26 cellular contexts compared by ENCODE assay signal in genomic region chr11:12261551-12261950, GRCh38.
"Had no signal": no experiment of that assay in that cellular context is flagged by ENCODE, and none has a peak within 500 bp of the region (broad histone marks: within the 10 kb centered on the region; RNA-seq: fewer than 3 reads in every experiment).

No MANE protein-coding gene starts in this region.

- H3K9me3 Mint-ChIP-seq: activated T-cell treated with anti-CD3 and anti-CD28 coated beads, Interleukin-2, amount 50 U/mL, for 72 hours; effector memory CD8-positive, alpha-beta T cell; natural killer cell; stimulated activated memory B cell treated with anti-CD40 and anti-IgM and Interleukin-4, amounts not matched to agents 10 μg/mL and 1 μg/mL and 100 μg/mL, for 72 hours; stimulated activated naive CD8-positive, alpha-beta T cell treated with anti-CD3 and anti-CD28 coated beads, Interleukin-15, amount 100 ng/mL, for 72 hours had no signal

- H3K27me3 Mint-ChIP-seq: activated CD4-positive, alpha-beta T cell treated with anti-CD3 and anti-CD28 coated beads for 36 hours; activated naive CD8-positive, alpha-beta T cell; effector memory CD8-positive, alpha-beta T cell; stimulated activated memory B cell treated with anti-CD40 and anti-IgM and Interleukin-4, amounts not matched to agents 10 μg/mL and 1 μg/mL and 100 μg/mL, for 72 hours; stimulated activated naive CD8-positive, alpha-beta T cell treated with anti-CD3 and anti-CD28 coated beads, Interleukin-15, amount 100 ng/mL, for 72 hours had no signal

- H3K36me3 Mint-ChIP-seq: activated naive CD8-positive, alpha-beta T cell; natural killer cell; stimulated activated memory B cell treated with anti-CD40 and anti-IgM and Interleukin-4, amounts not matched to agents 10 μg/mL and 1 μg/mL and 100 μg/mL, for 72 hours had no signal

- H3K4me1 Mint-ChIP-seq: activated CD4-positive, alpha-beta T cell treated with anti-CD3 and anti-CD28 coated beads for 36 hours; natural killer cell; stimulated activated memory B cell treated with anti-CD40 and anti-IgM and Interleukin-4, amounts not matched to agents 10 μg/mL and 1 μg/mL and 100 μg/mL, for 72 hours; stimulated activated naive CD8-positive, alpha-beta T cell treated with anti-CD3 and anti-CD28 coated beads, Interleukin-15, amount 100 ng/mL, for 72 hours had no signal

- H3K9me3 ChIP-seq: gastroesophageal sphincter, lower lobe of right lung, sigmoid colon, thyroid gland, upper lobe of right lung had no signal

- H3K4me1 ChIP-seq: gastroesophageal sphincter, lower lobe of right lung, sigmoid colon had no signal

- H3K4me3 ChIP-seq: gastroesophageal sphincter, lower lobe of right lung, sigmoid colon, thyroid gland, upper lobe of right lung had no signal

- H3K27ac ChIP-seq: brain microvascular endothelial cell, lower lobe of right lung, sigmoid colon, upper lobe of right lung had no signal

- ATAC-seq: activated CD4-positive, alpha-beta T cell treated with anti-CD3 and anti-CD28 coated beads for 36 hours; activated CD8-positive, alpha-beta T cell treated with anti-CD3 and anti-CD28 coated beads, Interleukin-2, amount 10 ng/mL, durations not matched to agents 7 days and 5 days; activated T-cell treated with anti-CD3 and anti-CD28 coated beads, Interleukin-2, amount 50 U/mL, for 72 hours; effector memory CD8-positive, alpha-beta T cell; gastroesophageal sphincter; left lobe of liver; lower lobe of right lung; natural killer cell; stimulated activated memory B cell treated with anti-CD40 and anti-IgM and Interleukin-4, amounts not matched to agents 10 μg/mL and 1 μg/mL and 100 μg/mL, for 72 hours; stimulated activated naive CD8-positive, alpha-beta T cell treated with anti-CD3 and anti-CD28 coated beads, Interleukin-15, amount 100 ng/mL, for 72 hours; upper lobe of right lung had no signal

- H3K27me3 ChIP-seq: brain microvascular endothelial cell, gastroesophageal sphincter, sigmoid colon, thyroid gland, upper lobe of right lung had no signal

- H3K4me3 Mint-ChIP-seq: activated CD4-positive, alpha-beta T cell treated with anti-CD3 and anti-CD28 coated beads for 36 hours; activated CD8-positive, alpha-beta T cell treated with anti-CD3 and anti-CD28 coated beads, Interleukin-2, amount 10 ng/mL, durations not matched to agents 7 days and 5 days; activated naive CD8-positive, alpha-beta T cell; activated T-cell treated with anti-CD3 and anti-CD28 coated beads, Interleukin-2, amount 50 U/mL, for 72 hours; effector memory CD8-positive, alpha-beta T cell; natural killer cell; stimulated activated memory B cell treated with anti-CD40 and anti-IgM and Interleukin-4, amounts not matched to agents 10 μg/mL and 1 μg/mL and 100 μg/mL, for 72 hours; stimulated activated naive CD8-positive, alpha-beta T cell treated with anti-CD3 and anti-CD28 coated beads, Interleukin-15, amount 100 ng/mL, for 72 hours had no signal

- DNase-seq: activated CD4-positive, alpha-beta T cell treated with anti-CD3 and anti-CD28 coated beads for 36 hours; activated CD4-positive, CD25-positive, alpha-beta regulatory T cell; activated CD8-positive, alpha-beta T cell treated with anti-CD3 and anti-CD28 coated beads, Interleukin-2, amount 10 ng/mL, durations not matched to agents 7 days and 5 days; activated effector memory CD4-positive, alpha-beta T cell treated with Interleukin-2 at 50 U/mL for 16 hours; activated naive CD4-positive, alpha-beta T cell treated with Interleukin-2 at 50 U/mL for 16 hours; activated T-cell treated with anti-CD3 and anti-CD28 coated beads for 4 hours; activated T-cell treated with anti-CD3 and anti-CD28 coated beads, Interleukin-2, amount 50 U/mL, for 72 hours; anterior cingulate cortex; brain microvascular endothelial cell; central memory CD4-positive, alpha-beta T cell; effector memory CD8-positive, alpha-beta T cell; lower lobe of right lung; mesenchymal stem cell; natural killer cell; sigmoid colon; small intestine; stimulated activated CD4-positive, alpha-beta T cell treated with anti-CD3 and anti-CD28 coated beads, Interleukin-1b, Interleukin-23, amount 100 ng/mL, for 48 hours; stimulated activated CD4-positive, alpha-beta T cell treated with anti-CD3 and anti-CD28 coated beads, Interleukin-4, amount 100 ng/mL, for 4 hours; stimulated activated CD8-positive, alpha-beta memory T cell treated with anti-CD3 and anti-CD28 coated beads, Interleukin-4, amount 100 ng/mL, for 48 hours; stimulated activated naive CD8-positive, alpha-beta T cell treated with anti-CD3 and anti-CD28 coated beads, Interleukin-15, amount 100 ng/mL, for 72 hours; thyroid gland; upper lobe of right lung had no signal

- H3K27ac Mint-ChIP-seq: activated CD4-positive, alpha-beta T cell treated with anti-CD3 and anti-CD28 coated beads for 36 hours; activated CD8-positive, alpha-beta T cell treated with anti-CD3 and anti-CD28 coated beads, Interleukin-2, amount 10 ng/mL, durations not matched to agents 7 days and 5 days; activated naive CD8-positive, alpha-beta T cell; activated T-cell treated with anti-CD3 and anti-CD28 coated beads, Interleukin-2, amount 50 U/mL, for 72 hours; effector memory CD8-positive, alpha-beta T cell; natural killer cell; stimulated activated memory B cell treated with anti-CD40 and anti-IgM and Interleukin-4, amounts not matched to agents 10 μg/mL and 1 μg/mL and 100 μg/mL, for 72 hours; stimulated activated naive CD8-positive, alpha-beta T cell treated with anti-CD3 and anti-CD28 coated beads, Interleukin-15, amount 100 ng/mL, for 72 hours had no signal
